19 cellular contexts compared by ENCODE assay signal in the genomic region with DNA sequence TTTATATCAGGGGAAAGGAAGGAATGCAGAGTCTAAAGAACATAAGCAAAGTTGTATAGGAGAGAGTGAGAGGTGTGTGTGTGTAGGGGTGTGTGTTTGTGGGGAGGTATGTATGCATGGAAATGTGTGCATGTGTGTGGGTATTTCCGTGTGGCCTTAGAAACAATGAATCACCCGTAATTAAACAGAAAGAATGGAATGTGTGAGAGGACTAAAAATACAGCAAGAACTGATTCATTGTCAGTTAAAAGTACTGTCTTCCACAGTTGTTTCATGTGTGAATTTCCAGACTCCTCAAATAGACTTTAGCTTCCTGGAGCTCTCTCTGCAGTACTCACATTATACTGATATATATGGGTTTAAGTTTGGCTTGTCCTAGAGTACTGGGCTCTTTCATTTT.
DNase-seq lines count a peak whose midpoint lies in the region; ATAC-seq and TF ChIP-seq lines count a peak whose summit lies in the region.
"Had no signal": no experiment of that assay in that cellular context is flagged by ENCODE, and none has a peak within 500 bp of the region (broad histone marks: within the 10 kb centered on the region; RNA-seq: fewer than 3 reads in every experiment).

No MANE protein-coding gene starts in this region.

- no TSS peak for BruUV-seq in Caco-2 (replicated peaks; lab: Mats Ljungman, UMichigan)

- ATAC-seq in lung (ENCODE audit: insufficient read depth, low FRiP score) (peak; percentile 31), gastroesophageal sphincter (no peak)
- ATAC-seq: activated CD4-positive, CD25-positive, alpha-beta regulatory T cell treated with anti-CD3 and anti-CD28 coated beads, Interleukin-2, amount 50 U/mL, for 24 hours; HepG2; natural killer cell treated with Interleukin-12 subunit alpha and Interleukin-12 subunit beta and Interleukin-15 and Interleukin-18, amount 100 ng/mL, for 72 hours had no signal

- DNase-seq in Caki2 (ENCODE audit: low read depth) (peak; percentile 40), HT1080 (ENCODE audit: low read depth) (peak; percentile 60), astrocyte of the spinal cord (ENCODE audit: low read depth, low spot score) (peak; percentile 9), lung (ENCODE audit: low spot score) (no peak), NCI-H2171 (lab: John Stamatoyannopoulos, UW) (no peak), brain microvascular endothelial cell (no peak), Caco-2 (no peak)
- DNase-seq: AML-193, endodermal cell, foreskin melanocyte, MM.1S, NCI-H1694 treated with DMSO at 0.1 percent for 48 hours, NCI-H510A treated with DMSO at 0.1 percent for 48 hours, SIG-M5 had no signal

- H3K27ac Mint-ChIP-seq in Caco-2 (ENCODE audit: unreplicated experiment) = no peak overlapping the region
- H3K27ac Mint-ChIP-seq: endodermal cell; natural killer cell treated with Interleukin-12 subunit alpha and Interleukin-12 subunit beta and Interleukin-15 and Interleukin-18, amount 100 ng/mL, for 72 hours had no signal

- no peaks in the 10 kb centered on the region for H3K36me3 Mint-ChIP-seq in Caco-2 (ENCODE audit: insufficient read depth, unreplicated experiment)
- H3K36me3 Mint-ChIP-seq: natural killer cell treated with Interleukin-12 subunit alpha and Interleukin-12 subunit beta and Interleukin-15 and Interleukin-18, amount 100 ng/mL, for 72 hours had no signal

- H3K27me3 Mint-ChIP-seq in Caco-2 (ENCODE audit: insufficient read depth, unreplicated experiment) = no peaks in the 10 kb centered on the region
- H3K27me3 Mint-ChIP-seq: natural killer cell treated with Interleukin-12 subunit alpha and Interleukin-12 subunit beta and Interleukin-15 and Interleukin-18, amount 100 ng/mL, for 72 hours had no signal

- TF ChIP-seq POLR2A in gastroesophageal sphincter (IDR thresholded peaks at IDR 0.05) = no peak

- CTCF ChIA-PET in Caco-2 (lab: Charles Lee) = no interaction called here

- H3K27me3 ChIP-seq in lung (ENCODE audit: control insufficient read depth, insufficient read depth) = no peaks in the 10 kb centered on the region
- no peaks in the 10 kb centered on the region for H3K27me3 ChIP-seq in gastroesophageal sphincter
- no peaks in the 10 kb centered on the region for H3K27me3 ChIP-seq in brain microvascular endothelial cell (replicated peaks)
- H3K27me3 ChIP-seq in Caco-2 (replicated peaks; ENCODE audit: control insufficient read depth, insufficient read depth, low read length) = no peaks in the 10 kb centered on the region

- no peak for TF ChIP-seq CTCF in astrocyte of the spinal cord (IDR thresholded peaks at IDR 0.05; ENCODE audit: low read depth, low read length)
- TF ChIP-seq CTCF in lung (IDR thresholded peaks at IDR 0.05; ENCODE audit: control extremely low read depth, extremely low read depth) = no peak
- TF ChIP-seq CTCF in gastroesophageal sphincter (IDR thresholded peaks at IDR 0.05) = no peak
- no peak for TF ChIP-seq CTCF in brain microvascular endothelial cell (IDR thresholded peaks at IDR 0.05; ENCODE audit: low read depth, low read length, missing control alignments)
- no peak for TF ChIP-seq CTCF in Caco-2 (IDR thresholded peaks at IDR 0.05; ENCODE audit: insufficient read depth in 1 of 2, low read depth in 1 of 2, low read length in 1 of 2, severe bottlenecking in 1 of 2, unreplicated experiment in 1 of 2)

- H3K4me3 Mint-ChIP-seq in Caco-2 (ENCODE audit: unreplicated experiment) = no peak overlapping the region
- H3K4me3 Mint-ChIP-seq: endodermal cell; natural killer cell treated with Interleukin-12 subunit alpha and Interleukin-12 subunit beta and Interleukin-15 and Interleukin-18, amount 100 ng/mL, for 72 hours had no signal

- H3K27ac ChIP-seq in lung (ENCODE audit: low read depth in 1 of 2, low read length in 1 of 2) (no peak overlapping the region), gastroesophageal sphincter (no peak overlapping the region), brain microvascular endothelial cell (no peak overlapping the region)
- H3K27ac ChIP-seq: thoracic aorta had no signal

- H3K4me1 ChIP-seq in lung (ENCODE audit: control insufficient read depth in 2 of 2, insufficient read depth in 2 of 2, low read length in 2 of 2) (no peaks in the 10 kb centered on the region), gastroesophageal sphincter (no peaks in the 10 kb centered on the region), Caco-2 (0 out of 2 replicates have a peak, but pooled peaks cover 11% of the 10 kb centered on the region)

- H3K36me3 ChIP-seq in lung (ENCODE audit: control insufficient read depth in 2 of 2, insufficient read depth in 2 of 2, low read length in 2 of 2) = no peaks in the 10 kb centered on the region
- no peaks in the 10 kb centered on the region for H3K36me3 ChIP-seq in gastroesophageal sphincter
- no peaks in the 10 kb centered on the region for H3K36me3 ChIP-seq in brain microvascular endothelial cell (replicated peaks)
- H3K36me3 ChIP-seq in Caco-2 (ENCODE audit: control insufficient read depth, insufficient read depth, low read length) = no peaks in the 10 kb centered on the region
- H3K36me3 ChIP-seq: thoracic aorta had no signal

- H3K9me3 Mint-ChIP-seq in Caco-2 (ENCODE audit: unreplicated experiment) = no peaks in the 10 kb centered on the region
- H3K9me3 Mint-ChIP-seq: endodermal cell had no signal

- WGBS in lung, 2 donors = 41 to 82% methylated on average over 2 of the region's 2 CpGs
- 22 to 23% methylated on average over 2 of the region's 2 CpGs for WGBS in gastroesophageal sphincter (ENCODE audit: low coverage in 1 of 2), 2 donors

- intact Hi-C loops in Caco-2 (cut with micrococcal nuclease; ENCODE audit: unreplicated experiment) = no loop called here

- peaks cover 7% of the 10 kb centered on the region for H3K4me1 Mint-ChIP-seq in Caco-2 (ENCODE audit: low read depth, unreplicated experiment)

- POLR2A ChIA-PET in Caco-2 (lab: Charles Lee) = no interaction called here

- TF ChIP-seq EP300 in gastroesophageal sphincter (IDR thresholded peaks at IDR 0.05) = no peak

- in situ Hi-C loops in Caki2 (cut with HindIII; ENCODE audit: low pct_unique_long_range_greater_than_20kb, low sequenced_read_pairs) (no loop called here), astrocyte of the spinal cord (cut with HindIII; ENCODE audit: low sequenced_read_pairs) (no loop called here), brain microvascular endothelial cell (cut with HindIII; ENCODE audit: low pct_ligation_motif_present, low sequenced_read_pairs) (no loop called here)

- no peak overlapping the region for H3K4me3 ChIP-seq in astrocyte of the spinal cord (ENCODE audit: low read depth, low read length)
- H3K4me3 ChIP-seq in lung = no peak overlapping the region
- no peak overlapping the region for H3K4me3 ChIP-seq in gastroesophageal sphincter
- no peak overlapping the region for H3K4me3 ChIP-seq in brain microvascular endothelial cell (ENCODE audit: low read depth, low read length)
- no peak overlapping the region for H3K4me3 ChIP-seq in Caco-2 (ENCODE audit: low read depth, low read length)
- H3K4me3 ChIP-seq: thoracic aorta had no signal

- H3K9me3 ChIP-seq in lung (ENCODE audit: control insufficient read depth in 2 of 2, insufficient read depth in 1 of 2, low read length in 1 of 2) (no peaks in the 10 kb centered on the region), gastroesophageal sphincter (no peaks in the 10 kb centered on the region), Caco-2 (no peaks in the 10 kb centered on the region)
- H3K9me3 ChIP-seq: thoracic aorta had no signal

Comparison
In these comparisons a context has a peak if more than half of its experiments do, and no peak if none do; other contexts are left out.
1. DNase-seq: peak in Caki2 (single experiment), HT1080 (single experiment) and astrocyte of the spinal cord (single experiment); none in lung (single experiment), NCI-H2171 (single experiment), brain microvascular endothelial cell (single experiment) and Caco-2 (0 of 2).